Comparison of ENCODE assay signal across 27 cellular contexts in genomic region chrX:30668581-30668980, GRCh38.
"Had no signal": no experiment of that assay in that cellular context is flagged by ENCODE, and none has a peak within 500 bp of the region (broad histone marks: within the 10 kb centered on the region; RNA-seq: fewer than 3 reads in every experiment).

No MANE protein-coding gene starts in this region.

- DNase-seq: cortex of kidney; effector CD8-positive, alpha-beta T cell; endodermal cell; foreskin fibroblast; gastrocnemius medialis; head of caudate nucleus; kidney; natural killer cell; occipital lobe; ovary; posterior cingulate gyrus; psoas muscle; right cardiac atrium; spleen; stimulated activated CD4-positive, alpha-beta T cell treated with anti-CD3 and anti-CD28 coated beads, Interleukin-4, amount 100 ng/mL, for 4 hours; stimulated activated naive CD8-positive, alpha-beta T cell treated with anti-CD3 and anti-CD28 coated beads, Interleukin-15, Interleukin-2, amounts not matched to agents 100 U/mL and 50 U/mL, for 24 hours; substantia nigra; testis; tibial artery had no signal

- FAIRE-seq: kidney had no signal

- H3K36me3 ChIP-seq: gastrocnemius medialis, ovary, tibial artery had no signal

- H3K27me3 Mint-ChIP-seq: memory B cell; stimulated activated memory B cell treated with anti-CD40 and anti-IgM and Interleukin-4, amounts not matched to agents 10 μg/mL and 1 μg/mL and 100 μg/mL, for 72 hours; type B pancreatic cell had no signal

- H3K27me3 ChIP-seq: gastrocnemius medialis, ovary, spleen, testis, tibial artery had no signal

- H3K4me1 ChIP-seq: gastrocnemius medialis, psoas muscle, spleen, testis, tibial artery had no signal

- H3K36me3 Mint-ChIP-seq: natural killer cell had no signal

- ATAC-seq: esophagus mucosa; gastrocnemius medialis; left lobe of liver; natural killer cell; psoas muscle; right cardiac atrium; stimulated activated memory B cell treated with anti-CD40 and anti-IgM and Interleukin-4, amounts not matched to agents 10 μg/mL and 1 μg/mL and 100 μg/mL, for 72 hours; stimulated activated naive CD8-positive, alpha-beta T cell treated with anti-CD3 and anti-CD28 coated beads, Interleukin-15, Interleukin-2, amounts not matched to agents 100 U/mL and 50 U/mL, for 24 hours had no signal

- H3K4me3 ChIP-seq: gastrocnemius medialis, lung, ovary, psoas muscle, skin epidermis, spleen, testis, tibial artery had no signal

- H3K4me1 Mint-ChIP-seq: endodermal cell; memory B cell; natural killer cell; stimulated activated memory B cell treated with anti-CD40 and anti-IgM and Interleukin-4, amounts not matched to agents 10 μg/mL and 1 μg/mL and 100 μg/mL, for 72 hours had no signal

- H3K27ac Mint-ChIP-seq: endodermal cell; memory B cell; natural killer cell; stimulated activated memory B cell treated with anti-CD40 and anti-IgM and Interleukin-4, amounts not matched to agents 10 μg/mL and 1 μg/mL and 100 μg/mL, for 72 hours; type B pancreatic cell had no signal

- H3K9me3 Mint-ChIP-seq: endodermal cell; memory B cell; natural killer cell; stimulated activated memory B cell treated with anti-CD40 and anti-IgM and Interleukin-4, amounts not matched to agents 10 μg/mL and 1 μg/mL and 100 μg/mL, for 72 hours had no signal

- H3K4me3 Mint-ChIP-seq: endodermal cell; memory B cell; natural killer cell; stimulated activated memory B cell treated with anti-CD40 and anti-IgM and Interleukin-4, amounts not matched to agents 10 μg/mL and 1 μg/mL and 100 μg/mL, for 72 hours; type B pancreatic cell had no signal

- H3K9me3 ChIP-seq: gastrocnemius medialis, ovary, psoas muscle, spleen, testis, tibial artery had no signal

- H3K27ac ChIP-seq: epithelial cell of prostate, gastrocnemius medialis, ovary, psoas muscle, skin epidermis, spleen, testis, tibial artery had no signal
